In genomic region chr5:6822556-6823343, GRCh38 we compare ENCODE assay signal across 18 cellular contexts.
DNase-seq lines count a peak whose midpoint lies in the region; ATAC-seq and TF ChIP-seq lines count a peak whose summit lies in the region.
"Had no signal": no experiment of that assay in that cellular context is flagged by ENCODE, and none has a peak within 500 bp of the region (broad histone marks: within the 10 kb centered on the region; RNA-seq: fewer than 3 reads in every experiment).

No MANE protein-coding gene starts in this region.

- DNase-seq in BE2C (peak; percentile 37), GM12865 (ENCODE audit: low read depth) (peak; percentile 21), T47D (ENCODE audit: low read depth in 1 of 2, low spot score in 1 of 2) (peak; percentile 13 to 17), left kidney (ENCODE audit: low read depth, low spot score) (peak; percentile 54), AG08396 (ENCODE audit: low spot score) (no peak)
- DNase-seq in activated naive CD4-positive, alpha-beta T cell treated with anti-CD3 and anti-CD28 coated beads, Interleukin-2, amount 10 ng/mL, durations not matched to agents 7 days and 5 days: no peak
- DNase-seq: activated CD4-positive, CD25-positive, alpha-beta regulatory T cell treated with anti-CD3 and anti-CD28 coated beads, Interleukin-2, amount 50 U/mL, for 72 hours; activated naive CD8-positive, alpha-beta T cell treated with anti-CD3 and anti-CD28 coated beads, Interleukin-2, amount 10 ng/mL, durations not matched to agents 7 days and 5 days; CD4-positive, CD25-positive, alpha-beta regulatory T cell; foreskin melanocyte; midbrain; NCI-H1092; NCI-H526 treated with DMSO at 0.1 percent for 48 hours; stimulated activated CD4-positive, alpha-beta T cell treated with anti-CD3 and anti-CD28 coated beads, Interleukin-12 subunit alpha, Interleukin-12 subunit beta, amount 100 ng/mL, for 4 hours had no signal

- H3K9me3 Mint-ChIP-seq in activated naive CD4-positive, alpha-beta T cell treated with anti-CD3 and anti-CD28 coated beads, Interleukin-2, amount 10 ng/mL, durations not matched to agents 7 days and 5 days: peaks cover 3% of the 10 kb centered on the region

- CTCF ChIA-PET in activated naive CD4-positive, alpha-beta T cell treated with anti-CD3 and anti-CD28 coated beads, Interleukin-2, amount 10 ng/mL, durations not matched to agents 7 days and 5 days (lab: Charles Lee): interaction anchor here (1.0 to 4.0 kb wide), 4 partner anchors 14 to 923 kb away, joined by 4 to 17 read pairs (median 8); no protein-coding TSS in a partner anchor

- TF ChIP-seq CTCF in BE2C (IDR thresholded peaks at IDR 0.05; ENCODE audit: low read depth, low read length): peak; percentile 31
- no peak for TF ChIP-seq CTCF in GM12865 (IDR thresholded peaks at IDR 0.05; ENCODE audit: insufficient read depth, low read depth, low read length, missing control alignments)

- in situ Hi-C loops in T47D (cut with HindIII; ENCODE audit: low pct_unique_long_range_greater_than_20kb, low sequenced_read_pairs): no loop called here

- peaks cover 3% of the 10 kb centered on the region; the same call in 1 of the 2 replicates for H3K4me1 ChIP-seq in BE2C

- H3K27ac Mint-ChIP-seq in activated naive CD4-positive, alpha-beta T cell treated with anti-CD3 and anti-CD28 coated beads, Interleukin-2, amount 10 ng/mL, durations not matched to agents 7 days and 5 days: no peak overlapping the region
- H3K27ac Mint-ChIP-seq: activated naive CD8-positive, alpha-beta T cell treated with anti-CD3 and anti-CD28 coated beads, Interleukin-2, amount 10 ng/mL, durations not matched to agents 7 days and 5 days; CD4-positive, CD25-positive, alpha-beta regulatory T cell had no signal

- ATAC-seq in GM19023 (IDR thresholded peaks at IDR 0.05; ENCODE audit: unreplicated experiment) (no peak), GM21423 (IDR thresholded peaks at IDR 0.05; ENCODE audit: unreplicated experiment) (no peak)
- ATAC-seq: left lobe of liver had no signal

- no peaks in the 10 kb centered on the region for H3K36me3 ChIP-seq in BE2C

- no peaks in the 10 kb centered on the region for H3K36me3 Mint-ChIP-seq in activated naive CD4-positive, alpha-beta T cell treated with anti-CD3 and anti-CD28 coated beads, Interleukin-2, amount 10 ng/mL, durations not matched to agents 7 days and 5 days
- H3K36me3 Mint-ChIP-seq: activated naive CD8-positive, alpha-beta T cell treated with anti-CD3 and anti-CD28 coated beads, Interleukin-2, amount 10 ng/mL, durations not matched to agents 7 days and 5 days; brain; CD4-positive, CD25-positive, alpha-beta regulatory T cell had no signal

- peaks cover 38% of the 10 kb centered on the region for H3K27me3 Mint-ChIP-seq in activated naive CD4-positive, alpha-beta T cell treated with anti-CD3 and anti-CD28 coated beads, Interleukin-2, amount 10 ng/mL, durations not matched to agents 7 days and 5 days
- H3K27me3 Mint-ChIP-seq: brain had no signal

- H3K9me3 ChIP-seq in BE2C: no peaks in the 10 kb centered on the region; the same call in 1 of the 2 replicates

- no peak overlapping the region for H3K4me3 Mint-ChIP-seq in activated naive CD4-positive, alpha-beta T cell treated with anti-CD3 and anti-CD28 coated beads, Interleukin-2, amount 10 ng/mL, durations not matched to agents 7 days and 5 days
- H3K4me3 Mint-ChIP-seq: activated naive CD8-positive, alpha-beta T cell treated with anti-CD3 and anti-CD28 coated beads, Interleukin-2, amount 10 ng/mL, durations not matched to agents 7 days and 5 days; brain had no signal

- peak overlapping the region; percentile 52 for H3K4me3 ChIP-seq in BE2C (ENCODE audit: low read depth, low read length)
- H3K4me3 ChIP-seq in GM12865 (ENCODE audit: low read depth, low read length): no peak overlapping the region

- peaks cover 21% of the 10 kb centered on the region for H3K4me1 Mint-ChIP-seq in activated naive CD4-positive, alpha-beta T cell treated with anti-CD3 and anti-CD28 coated beads, Interleukin-2, amount 10 ng/mL, durations not matched to agents 7 days and 5 days

- no peaks in the 10 kb centered on the region for H3K27me3 ChIP-seq in BE2C

Comparison
In these comparisons a context has a peak if more than half of its experiments do, and no peak if none do; other contexts are left out.
1. DNase-seq: peak in BE2C (single experiment), GM12865 (single experiment), T47D (2 of 2) and left kidney (single experiment); none in activated naive CD4-positive, alpha-beta T cell treated with anti-CD3 and anti-CD28 coated beads, Interleukin-2, amount 10 ng/mL, durations not matched to agents 7 days and 5 days (single experiment) and AG08396 (single experiment).